Comparison of ENCODE assay signal across 12 cellular contexts in the genomic region with DNA sequence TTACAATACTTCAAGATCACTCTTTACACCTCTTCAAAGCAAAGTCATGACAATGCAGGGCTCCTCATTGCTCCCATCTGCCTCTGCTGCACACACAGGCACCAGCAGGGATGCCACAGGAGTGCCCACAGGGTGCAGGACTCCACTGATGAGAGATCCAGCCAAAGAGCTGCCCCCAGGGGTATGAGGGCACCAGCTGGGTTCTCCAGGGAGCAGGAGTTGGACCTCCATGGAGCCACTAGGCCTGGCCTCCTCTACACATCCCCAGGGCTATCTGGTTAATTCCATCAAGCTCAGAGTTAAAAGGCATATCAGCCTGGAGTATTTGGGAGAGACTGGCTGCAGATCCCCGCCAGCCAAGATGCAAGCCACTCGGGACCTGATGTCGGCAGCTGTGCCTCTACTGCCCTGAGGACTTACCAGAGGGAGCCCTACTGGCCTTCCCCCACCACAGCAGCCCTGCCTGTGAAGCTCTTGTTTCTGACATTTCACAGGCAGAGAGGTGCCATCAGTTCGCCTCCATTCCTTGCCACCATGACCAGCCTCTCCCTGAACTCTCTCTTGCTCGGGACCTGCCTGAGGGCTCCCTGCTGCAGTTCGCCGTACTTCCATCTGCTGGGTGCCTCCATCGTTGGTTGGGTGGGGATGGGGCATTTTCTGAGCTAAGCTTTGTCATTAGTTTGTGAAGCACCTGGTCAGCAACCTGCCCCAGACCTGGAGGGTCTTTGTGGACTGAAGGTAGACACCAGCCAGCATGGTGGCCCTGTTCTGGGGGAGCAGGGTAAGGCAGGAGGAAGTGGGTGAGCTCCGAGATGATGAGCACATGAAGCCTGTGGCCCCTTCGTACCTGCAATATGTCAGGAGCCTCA. TPM values are rescaled to one million over a fixed set of nuclear protein-coding genes. Genes with fewer than 3 reads are reported as not detected.
A peak's percentile ranks its signal among the peaks of the same experiment; 100 is the strongest.
DNase-seq lines count a peak whose midpoint lies in the region; ATAC-seq and TF ChIP-seq lines count a peak whose summit lies in the region.
"Had no signal": no experiment of that assay in that cellular context is flagged by ENCODE, and none has a peak within 500 bp of the region (broad histone marks: within the 10 kb centered on the region; RNA-seq: fewer than 3 reads in every experiment).

No MANE protein-coding gene starts in this region.

- H3K36me3 Mint-ChIP-seq in activated CD4-positive, alpha-beta memory T cell treated with anti-CD3 and anti-CD28 coated beads, Interleukin-2, amount 10 ng/mL, durations not matched to agents 7 days and 5 days (ENCODE audit: low read depth): peaks cover 3% of the 10 kb centered on the region

- DNase-seq in activated CD4-positive, alpha-beta memory T cell treated with anti-CD3 and anti-CD28 coated beads, Interleukin-2, amount 10 ng/mL, durations not matched to agents 7 days and 5 days: no peak
- DNase-seq in right cardiac atrium (peak; percentile 13 to 51 (median 47)), MG63 (no peak), hypothalamus (lab: John Stamatoyannopoulos, UW) (no peak)
- no peak for DNase-seq in stimulated activated naive CD4-positive, alpha-beta T cell treated with Interleukin-2 at 50 U/mL for 16 hours (lab: John Stamatoyannopoulos, UW)
- DNase-seq: activated effector memory CD4-positive, alpha-beta T cell treated with Interleukin-2 at 50 U/mL for 16 hours; DND-41; NCI-H2081; OCI-M1; stimulated activated CD4-positive, alpha-beta T cell treated with anti-CD3 and anti-CD28 coated beads, Interleukin-1b, Interleukin-23, amount 100 ng/mL, for 48 hours had no signal

- peaks cover 51% of the 10 kb centered on the region for H3K4me1 Mint-ChIP-seq in activated CD4-positive, alpha-beta memory T cell treated with anti-CD3 and anti-CD28 coated beads, Interleukin-2, amount 10 ng/mL, durations not matched to agents 7 days and 5 days

- H3K4me1 ChIP-seq in HEK293 (ENCODE audit: control insufficient read depth, insufficient read depth, low read length) (peaks cover 7% of the 10 kb centered on the region), right cardiac atrium (ENCODE audit: control insufficient read depth, insufficient read depth, low read length) (peaks cover 32% of the 10 kb centered on the region)

- no peaks in the 10 kb centered on the region for H3K27me3 ChIP-seq in right cardiac atrium (ENCODE audit: control insufficient read depth, insufficient read depth)
- H3K27me3 ChIP-seq in MG63: no peaks in the 10 kb centered on the region

- H3K9me3 Mint-ChIP-seq in activated CD4-positive, alpha-beta memory T cell treated with anti-CD3 and anti-CD28 coated beads, Interleukin-2, amount 10 ng/mL, durations not matched to agents 7 days and 5 days: no peaks in the 10 kb centered on the region

- H3K4me3 ChIP-seq in HEK293 (ENCODE audit: low read depth, low read length): no peak overlapping the region
- no peak overlapping the region for H3K4me3 ChIP-seq in right cardiac atrium (ENCODE audit: low read length)
- no peak overlapping the region for H3K4me3 ChIP-seq in skin epidermis
- H3K4me3 ChIP-seq in MG63: no peak overlapping the region

- CTCF ChIA-PET in HEK293 (lab: Yijun Ruan, JAX): interaction anchor here (0.5 to 1.0 kb wide), 3 partner anchors 9 to 734 kb away, joined by 3 read pairs; no protein-coding TSS in a partner anchor
- CTCF ChIA-PET in activated CD4-positive, alpha-beta memory T cell treated with anti-CD3 and anti-CD28 coated beads, Interleukin-2, amount 10 ng/mL, durations not matched to agents 7 days and 5 days (lab: Charles Lee): interaction anchor here (0.6 to 1.5 kb wide), 2 partner anchors 35 to 401 kb away, joined by 3 read pairs; no protein-coding TSS in a partner anchor

- H3K27ac ChIP-seq in HEK293 (ENCODE audit: extremely low read depth, low read depth, low read length) (no peak overlapping the region), right cardiac atrium (ENCODE audit: low read length) (peak overlapping the region; percentile 90), skin epidermis (peak overlapping the region in 17 of 21 experiments; percentile 49 to 88 (median 74))

- 77% methylated on average over 10 of the region's 10 CpGs for WGBS in right cardiac atrium

- no peak for ATAC-seq in right cardiac atrium

- no peaks in the 10 kb centered on the region for H3K27me3 Mint-ChIP-seq in activated CD4-positive, alpha-beta memory T cell treated with anti-CD3 and anti-CD28 coated beads, Interleukin-2, amount 10 ng/mL, durations not matched to agents 7 days and 5 days

- H3K9me3 ChIP-seq in HEK293 (ENCODE audit: control insufficient read depth, insufficient read depth, low read depth, low read length) (no peaks in the 10 kb centered on the region), right cardiac atrium (ENCODE audit: control insufficient read depth, low read length) (no peaks in the 10 kb centered on the region), MG63 (no peaks in the 10 kb centered on the region)

- POLR2A ChIA-PET in HEK293 (lab: Yijun Ruan, JAX): interaction anchor here (1.3 kb wide), 1 partner anchor 10 kb away, joined by 3 read pairs; no protein-coding TSS in a partner anchor
- POLR2A ChIA-PET in activated CD4-positive, alpha-beta memory T cell treated with anti-CD3 and anti-CD28 coated beads, Interleukin-2, amount 10 ng/mL, durations not matched to agents 7 days and 5 days (lab: Charles Lee): interaction anchor here (0.7 to 1.8 kb wide), 5 partner anchors 10 to 42 kb away, joined by 3 to 8 read pairs (median 4); partner anchors contain the start of gene TRIM8

- intact Hi-C loops in right cardiac atrium (cut with DNase I): no loop called here

- H3K27ac Mint-ChIP-seq in activated CD4-positive, alpha-beta memory T cell treated with anti-CD3 and anti-CD28 coated beads, Interleukin-2, amount 10 ng/mL, durations not matched to agents 7 days and 5 days: peak overlapping the region; percentile 81

- H3K4me3 Mint-ChIP-seq in activated CD4-positive, alpha-beta memory T cell treated with anti-CD3 and anti-CD28 coated beads, Interleukin-2, amount 10 ng/mL, durations not matched to agents 7 days and 5 days: no peak overlapping the region

- H3K36me3 ChIP-seq in HEK293 (ENCODE audit: control insufficient read depth in 2 of 2, insufficient read depth in 1 of 2, low read length in 2 of 2): peaks cover 0 to 17% of the 10 kb centered on the region in 2 experiments; a peak in 1 of 3 replicates
- H3K36me3 ChIP-seq in MG63: peaks cover 9% of the 10 kb centered on the region

- TF ChIP-seq CTCF in HEK293 (tag by site-specific recombination; IDR thresholded peaks at IDR 0.05): no peak

TF ChIP-seq in HEK293, 187 proteins besides CTCF, POLR2A, EP300 and RAD21:
- TF ChIP-seq BCL6B (tag by site-specific recombination; IDR thresholded peaks at IDR 0.05) (no peak), ZIC2 (tag by site-specific recombination; IDR thresholded peaks at IDR 0.05) (peak; percentile 75)

RNA-seq across cellular contexts. Expression of gene TRIM8, which starts 12.5 kb away (rescaled TPM):
- total RNA-seq in activated CD4-positive, alpha-beta memory T cell treated with anti-CD3 and anti-CD28 coated beads, Interleukin-2, amount 10 ng/mL, durations not matched to agents 7 days and 5 days: 10 to 100 TPM; 53.0 to 56.0 TPM
- 100 to 1,000 TPM; 104 to 120 (median 109) TPM for total RNA-seq in right cardiac atrium
- 71.4 TPM for polyA plus RNA-seq in right cardiac atrium
- 27.8 and 40.9 TPM in 2 replicates for total RNA-seq in MG63 (2014; rRNA removed; shearing (Covaris generic); ENCODE audit: low replicate concordance)

Comparison
In these comparisons a context has a peak if more than half of its experiments do, and no peak if none do; other contexts are left out.
1. DNase-seq: peak in right cardiac atrium (3 of 3); none in activated CD4-positive, alpha-beta memory T cell treated with anti-CD3 and anti-CD28 coated beads, Interleukin-2, amount 10 ng/mL, durations not matched to agents 7 days and 5 days (single experiment), stimulated activated naive CD4-positive, alpha-beta T cell treated with Interleukin-2 at 50 U/mL for 16 hours (single experiment), MG63 (single experiment) and hypothalamus (0 of 51).